ENCODE assay signal across 8 cellular contexts in the genomic region with DNA sequence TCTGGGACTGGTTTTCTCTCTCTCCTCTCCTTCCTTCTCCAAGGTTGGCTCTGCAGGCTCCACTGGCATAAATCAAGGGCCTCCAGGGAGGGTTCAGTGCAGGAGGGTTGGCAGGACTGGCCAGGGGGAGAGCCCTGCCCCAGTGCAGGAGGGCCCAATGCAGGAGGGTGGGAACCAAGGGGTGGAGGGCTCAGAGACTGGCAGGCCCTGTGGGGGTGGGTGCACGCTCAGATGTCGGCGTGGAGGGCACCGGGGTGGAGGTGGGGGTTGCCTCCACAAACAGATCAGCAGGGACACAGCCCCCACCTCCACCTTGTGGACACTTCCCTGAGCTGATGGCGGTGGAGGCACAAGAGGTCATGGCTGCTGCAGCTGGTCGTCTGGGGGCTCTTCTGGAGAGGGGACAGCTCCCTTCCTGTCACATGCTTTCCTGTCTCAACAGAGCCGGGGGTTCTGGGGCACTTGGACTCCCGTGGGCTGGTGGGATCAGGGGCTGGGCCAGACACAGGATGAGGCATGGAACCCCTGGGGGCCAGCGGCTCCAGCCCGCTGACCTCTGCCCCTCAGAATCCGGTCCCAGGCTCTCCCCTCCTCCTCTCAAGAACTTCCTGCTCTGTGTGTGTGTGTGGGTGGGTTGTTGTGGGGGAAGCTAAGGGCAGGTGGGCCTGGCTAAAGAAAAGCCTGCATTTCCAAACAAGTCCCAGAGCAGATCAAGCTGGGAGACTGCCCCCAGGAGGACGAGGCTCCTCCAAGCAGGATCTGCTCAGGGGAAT. TPM values are rescaled to one million over a fixed set of nuclear protein-coding genes. Genes with fewer than 3 reads are reported as not detected.
DNase-seq lines count a peak whose midpoint lies in the region; ATAC-seq, FAIRE-seq and TF ChIP-seq lines count a peak whose summit lies in the region.

No MANE protein-coding gene starts in this region.

- no peak overlapping the region for H2AFZ ChIP-seq in fibroblast of lung (ENCODE audit: low read length)

- WGBS in psoas muscle, 3 donors = 3 to 15% (median 10%) methylated on average over 11 to 12 of the region's 12 CpGs
- WGBS in small intestine, 3 donors = 3 to 5% (median 3%) methylated on average over 12 of the region's 12 CpGs

- DNase-seq in GM13976 (ENCODE audit: low spot score) (peak; percentile 64), SK-N-DZ (ENCODE audit: low spot score) (peak; percentile 70), fibroblast of lung (ENCODE audit: low read depth in 2 of 2) (peak; percentile 45 to 65), psoas muscle (no peak), small intestine (no peak), GM19239 (ENCODE audit: insufficient read length, low spot score) (no peak), omental fat pad (ENCODE audit: low spot score) (no peak)
- DNase-seq in activated CD8-positive, alpha-beta memory T cell treated with anti-CD3 and anti-CD28 coated beads, Interleukin-2, amount 50 U/mL, for 48 hours = no peak

- no peak overlapping the region for H3K27ac ChIP-seq in fibroblast of lung (ENCODE audit: insufficient read depth, low read length)
- H3K27ac ChIP-seq in psoas muscle = peak overlapping the region; percentile 36
- peak overlapping the region in 1 of 2 donors; percentile 32 for H3K27ac ChIP-seq in small intestine (ENCODE audit: low read depth in 1 of 2, low read length in 1 of 2)

- ATAC-seq in psoas muscle (peak in 3 of 4 donors; percentile 16 to 36 (median 27)), omental fat pad (ENCODE audit: low FRiP score) (no peak)

- FAIRE-seq in small intestine (lab: Jason Lieb, UNC) (no peak), GM19239 (lab: Jason Lieb, UNC) (no peak)

- no peak overlapping the region for H3K9ac ChIP-seq in fibroblast of lung (ENCODE audit: insufficient read depth, low read length)

- no peaks in the 10 kb centered on the region for H4K20me1 ChIP-seq in fibroblast of lung (ENCODE audit: control insufficient read depth, extremely low read depth, insufficient read depth, low read length)

- no peak overlapping the region for H3K4me2 ChIP-seq in fibroblast of lung (ENCODE audit: extremely low read depth, insufficient read depth, low read length)

- H3K36me3 ChIP-seq in fibroblast of lung (ENCODE audit: control insufficient read depth, insufficient read depth, low read length) (peaks cover 18% of the 10 kb centered on the region), psoas muscle (ENCODE audit: insufficient read depth in 1 of 2, low read depth in 1 of 2) (peaks cover 3 to 9% of the 10 kb centered on the region in 2 donors), small intestine (ENCODE audit: control insufficient read depth in 2 of 2, insufficient read depth in 2 of 2, low read length in 2 of 2) (peaks cover 0 to 4% of the 10 kb centered on the region in 2 donors)

- in situ Hi-C loops in GM13976 (cut with MboI; ENCODE audit: low sequenced_read_pairs, unreplicated experiment) = loop anchor here (10.0 to 25.0 kb wide), 2 partner anchors 154 to 321 kb away; a partner anchor contains a TSS

- intact Hi-C loops in psoas muscle (cut with DNase I) = loop anchor here in 1 of 2 donors (1.0 to 2.0 kb wide), 2 partner anchors 30 to 52 kb away; no protein-coding TSS in a partner anchor

- no peak for TF ChIP-seq CTCF in GM13976 (IDR thresholded peaks at IDR 0.05; ENCODE audit: borderline replicate concordance, control extremely low read depth, extremely low read depth, insufficient read depth, missing control alignments)
- TF ChIP-seq CTCF in fibroblast of lung (conservative IDR thresholded peaks at IDR 0.05 in 1 of 2, IDR thresholded peaks at IDR 0.05 in 1 of 2; ENCODE audit: low read depth in 1 of 2, low read length in 2 of 2) = peak; percentile 40 to 57
- peak; percentile 23 for TF ChIP-seq CTCF in psoas muscle (IDR thresholded peaks at IDR 0.05)
- no peak for TF ChIP-seq CTCF in omental fat pad (IDR thresholded peaks at IDR 0.05)

- H3K4me3 ChIP-seq in fibroblast of lung (replicated peaks in 1 of 4; ENCODE audit: control extremely low read depth in 1 of 4, insufficient read depth in 1 of 4, low read depth in 3 of 4, low read length in 4 of 4) (no peak overlapping the region), psoas muscle (no peak overlapping the region), small intestine (ENCODE audit: low read depth in 1 of 2, low read length in 2 of 2) (no peak overlapping the region)

- peaks cover 6% of the 10 kb centered on the region for H3K79me2 ChIP-seq in fibroblast of lung (ENCODE audit: control insufficient read depth, insufficient read depth, low read length)

- H3K9me3 ChIP-seq in fibroblast of lung (ENCODE audit: control insufficient read depth, insufficient read depth, low read depth, low read length) = no peaks in the 10 kb centered on the region
- no peaks in the 10 kb centered on the region for H3K9me3 ChIP-seq in psoas muscle
- no peaks in the 10 kb centered on the region for H3K9me3 ChIP-seq in small intestine (ENCODE audit: control insufficient read depth, low read depth)

- H3K4me1 ChIP-seq in fibroblast of lung (ENCODE audit: control insufficient read depth, extremely low read depth, insufficient read depth, low read length) (peaks cover 26% of the 10 kb centered on the region), psoas muscle (peaks cover 18% of the 10 kb centered on the region), small intestine (ENCODE audit: control insufficient read depth in 2 of 2, insufficient read depth in 1 of 2, low read depth in 1 of 2, low read length in 1 of 2) (no peaks in the 10 kb centered on the region)

- H3K27me3 ChIP-seq in fibroblast of lung (ENCODE audit: control insufficient read depth, insufficient read depth, low read length) = no peaks in the 10 kb centered on the region
- H3K27me3 ChIP-seq in psoas muscle (ENCODE audit: insufficient read depth in 3 of 3, low read length in 2 of 3) = peaks cover 0 to 38% (median 0%) of the 10 kb centered on the region in 3 donors
- peaks cover 0 to 3% of the 10 kb centered on the region in 2 donors for H3K27me3 ChIP-seq in small intestine (ENCODE audit: control insufficient read depth in 2 of 2, insufficient read depth in 2 of 2, low read length in 2 of 2)

RNA-seq across cellular contexts. Expression of a gene that starts 2.7 kb away (rescaled TPM):
- polyA plus RNA-seq in SK-N-DZ (2014; cell fraction: cytosol; rRNA removed) = not detected in 2 replicates
- not detected in 2 replicates for polyA plus RNA-seq in SK-N-DZ (2014; cell fraction: nucleus; rRNA removed)
- total RNA-seq in fibroblast of lung (not detected in 2 replicates), psoas muscle (not detected), omental fat pad (not detected)
- polyA plus RNA-seq in fibroblast of lung (not detected in 2 replicates), psoas muscle (1 to 10 TPM in 1 of 3 donors, under 1 TPM in 2; 0.04 to 3.2 (median 0.34) TPM), small intestine (under 1 TPM in 2 of 3 donors, not detected in 1; 0.34 to 0.67 TPM)
- polyA plus RNA-seq in fibroblast of lung (2012) = not detected in 2 replicates
- polyA minus RNA-seq in fibroblast of lung (ENCODE audit: low replicate concordance) = not detected in 2 replicates

RNA-seq across cellular contexts. Expression of a gene that starts 6.5 kb away (rescaled TPM):
- polyA plus RNA-seq in SK-N-DZ (2014; cell fraction: cytosol; rRNA removed) = 182 and 220 TPM in 2 replicates
- polyA plus RNA-seq in SK-N-DZ (2014; cell fraction: nucleus; rRNA removed) = 224 and 314 TPM in 2 replicates
- 84.2 and 123 TPM in 2 replicates for total RNA-seq in fibroblast of lung
- 212 and 227 TPM in 2 replicates for polyA plus RNA-seq in fibroblast of lung
- polyA plus RNA-seq in fibroblast of lung (2012) = 165 and 182 TPM in 2 replicates
- polyA minus RNA-seq in fibroblast of lung (ENCODE audit: low replicate concordance) = 169 and 179 TPM in 2 replicates
- total RNA-seq in psoas muscle = 10 to 100 TPM; 40.7 to 56.0 (median 55.1) TPM
- polyA plus RNA-seq in psoas muscle = 100 to 1,000 TPM in 1 of 3 donors, 10 to 100 TPM in 2; 46.7 to 152 (median 89.7) TPM
- polyA plus RNA-seq in small intestine = 10 to 100 TPM; 67.2 to 87.7 (median 72.7) TPM
- total RNA-seq in omental fat pad = 100 to 1,000 TPM; 102 to 131 (median 113) TPM

RNA-seq across cellular contexts. Expression of a gene that starts 27.5 kb away (rescaled TPM):
- 1.1 and 1.3 TPM in 2 replicates for polyA plus RNA-seq in SK-N-DZ (2014; cell fraction: cytosol; rRNA removed)
- 1.3 and 1.6 TPM in 2 replicates for polyA plus RNA-seq in SK-N-DZ (2014; cell fraction: nucleus; rRNA removed)
- 2.8 and 4.5 TPM in 2 replicates for total RNA-seq in fibroblast of lung
- polyA plus RNA-seq in fibroblast of lung = 0.53 and 0.96 TPM in 2 replicates
- 1.8 and 2.4 TPM in 2 replicates for polyA plus RNA-seq in fibroblast of lung (2012)
- polyA minus RNA-seq in fibroblast of lung (ENCODE audit: low replicate concordance) = 2.1 and 5.1 TPM in 2 replicates
- total RNA-seq in psoas muscle = 1 to 10 TPM; 4.5 to 6.4 (median 5.6) TPM
- polyA plus RNA-seq in psoas muscle = 1 to 10 TPM; 1.3 to 3.1 (median 2.2) TPM
- polyA plus RNA-seq in small intestine = 1 to 10 TPM in 2 of 3 donors, not detected in 1; 1.1 to 3.1 TPM
- 10 to 100 TPM; 11.1 to 65.3 (median 17.8) TPM for total RNA-seq in omental fat pad

RNA-seq across cellular contexts. Expression of a gene that starts 36.3 kb away (rescaled TPM):
- polyA plus RNA-seq in SK-N-DZ (2014; cell fraction: cytosol; rRNA removed) = 48.5 and 54.7 TPM in 2 replicates
- 42.9 and 44.8 TPM in 2 replicates for polyA plus RNA-seq in SK-N-DZ (2014; cell fraction: nucleus; rRNA removed)
- total RNA-seq in fibroblast of lung (35.7 and 48.9 TPM in 2 replicates), psoas muscle (10 to 100 TPM; 20.4 to 27.3 (median 23.3) TPM), omental fat pad (10 to 100 TPM; 29.9 to 56.3 (median 45.4) TPM)
- polyA plus RNA-seq in fibroblast of lung (29.2 and 29.6 TPM in 2 replicates), psoas muscle (10 to 100 TPM; 13.1 to 33.6 (median 19.7) TPM), small intestine (10 to 100 TPM; 37.0 to 52.3 (median 43.7) TPM)
- 36.3 and 40.0 TPM in 2 replicates for polyA plus RNA-seq in fibroblast of lung (2012)
- polyA minus RNA-seq in fibroblast of lung (ENCODE audit: low replicate concordance) = 72.3 and 78.4 TPM in 2 replicates

Comparison
In these comparisons a context has a peak if more than half of its experiments do, and no peak if none do; other contexts are left out.
1. DNase-seq: peak in GM13976 (single experiment), SK-N-DZ (single experiment) and fibroblast of lung (2 of 2); none in psoas muscle (0 of 2), small intestine (single experiment), activated CD8-positive, alpha-beta memory T cell treated with anti-CD3 and anti-CD28 coated beads, Interleukin-2, amount 50 U/mL, for 48 hours (single experiment), GM19239 (single experiment) and omental fat pad (single experiment).
2. CTCF ChIP-seq: peak in fibroblast of lung (2 of 2) and psoas muscle (single experiment); none in GM13976 (single experiment) and omental fat pad (0 of 3).